Comparison of ENCODE assay signal across 22 cellular contexts in the genomic region with DNA sequence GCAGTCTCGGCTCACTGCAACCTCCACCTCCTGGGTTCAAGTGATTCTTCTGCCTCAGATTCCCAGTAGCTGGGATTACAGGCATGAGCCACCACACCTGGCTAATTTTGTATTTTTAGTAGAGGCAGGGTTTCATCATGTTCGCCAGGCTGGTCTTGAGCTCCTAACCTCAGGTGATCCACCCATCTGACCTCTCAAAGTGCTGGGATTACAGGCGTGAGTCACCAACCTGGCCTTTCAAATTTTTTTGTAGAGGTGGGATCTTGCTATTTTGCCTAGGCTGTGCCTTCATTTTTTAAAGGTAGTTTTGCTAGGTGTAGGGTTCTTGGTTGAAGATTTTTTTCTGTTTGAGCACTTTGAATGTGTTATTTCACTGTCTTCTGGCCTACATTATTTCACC.
"Had no signal": no experiment of that assay in that cellular context is flagged by ENCODE, and none has a peak within 500 bp of the region (broad histone marks: within the 10 kb centered on the region; RNA-seq: fewer than 3 reads in every experiment).

No MANE protein-coding gene starts in this region.

- H3K27me3 ChIP-seq: brain microvascular endothelial cell had no signal

- H3K27ac Mint-ChIP-seq: activated CD4-positive, alpha-beta memory T cell treated with anti-CD3 and anti-CD28 coated beads, Interleukin-2, amount 10 ng/mL, durations not matched to agents 7 days and 5 days; activated CD4-positive, alpha-beta T cell treated with anti-CD3 and anti-CD28 coated beads, Interleukin-2, amount 10 ng/mL, durations not matched to agents 7 days and 5 days; activated CD8-positive, alpha-beta memory T cell treated with anti-CD3 and anti-CD28 coated beads, Interleukin-2, amount 10 ng/mL, durations not matched to agents 7 days and 5 days; activated naive CD4-positive, alpha-beta T cell treated with anti-CD3 and anti-CD28 coated beads, Interleukin-2, amount 10 ng/mL, durations not matched to agents 7 days and 5 days; activated naive CD8-positive, alpha-beta T cell treated with anti-CD3 and anti-CD28 coated beads for 36 hours; T-helper 1 cell treated with Interleukin-12 subunit alpha and Interleukin-12 subunit beta and Interleukin-4 antibody, amounts not matched to agents 30 μg/mL and 1 μg/mL, for 36 hours had no signal

- H3K4me2 ChIP-seq: KMS-11 had no signal

- H3K9ac ChIP-seq: KMS-11 had no signal

- H3K9me3 Mint-ChIP-seq: activated CD4-positive, alpha-beta memory T cell treated with anti-CD3 and anti-CD28 coated beads, Interleukin-2, amount 10 ng/mL, durations not matched to agents 7 days and 5 days; activated naive CD8-positive, alpha-beta T cell treated with anti-CD3 and anti-CD28 coated beads for 36 hours; activated T-cell treated with anti-CD3 and anti-CD28 coated beads, Interleukin-2, amount 50 U/mL, for 4 hours; T-helper 1 cell treated with Interleukin-12 subunit alpha and Interleukin-12 subunit beta and Interleukin-4 antibody, amounts not matched to agents 30 μg/mL and 1 μg/mL, for 36 hours had no signal

- H3K27ac ChIP-seq: brain microvascular endothelial cell, KMS-11 had no signal

- ATAC-seq: activated CD8-positive, alpha-beta memory T cell treated with anti-CD3 and anti-CD28 coated beads, Interleukin-2, amount 10 ng/mL, durations not matched to agents 7 days and 5 days; activated T-cell treated with anti-CD3 and anti-CD28 coated beads, Interleukin-2, amount 50 U/mL, for 4 hours; PC-3 had no signal

- H3K27me3 Mint-ChIP-seq: activated CD4-positive, alpha-beta memory T cell treated with anti-CD3 and anti-CD28 coated beads, Interleukin-2, amount 10 ng/mL, durations not matched to agents 7 days and 5 days; activated CD4-positive, alpha-beta T cell treated with anti-CD3 and anti-CD28 coated beads, Interleukin-2, amount 10 ng/mL, durations not matched to agents 7 days and 5 days; activated CD8-positive, alpha-beta memory T cell treated with anti-CD3 and anti-CD28 coated beads, Interleukin-2, amount 10 ng/mL, durations not matched to agents 7 days and 5 days; activated naive CD4-positive, alpha-beta T cell treated with anti-CD3 and anti-CD28 coated beads, Interleukin-2, amount 10 ng/mL, durations not matched to agents 7 days and 5 days; activated naive CD8-positive, alpha-beta T cell treated with anti-CD3 and anti-CD28 coated beads for 36 hours had no signal

- H3K4me3 Mint-ChIP-seq: activated CD4-positive, alpha-beta memory T cell treated with anti-CD3 and anti-CD28 coated beads, Interleukin-2, amount 10 ng/mL, durations not matched to agents 7 days and 5 days; activated CD4-positive, alpha-beta T cell treated with anti-CD3 and anti-CD28 coated beads, Interleukin-2, amount 10 ng/mL, durations not matched to agents 7 days and 5 days; activated CD8-positive, alpha-beta memory T cell treated with anti-CD3 and anti-CD28 coated beads, Interleukin-2, amount 10 ng/mL, durations not matched to agents 7 days and 5 days; activated naive CD4-positive, alpha-beta T cell treated with anti-CD3 and anti-CD28 coated beads, Interleukin-2, amount 10 ng/mL, durations not matched to agents 7 days and 5 days; activated naive CD8-positive, alpha-beta T cell treated with anti-CD3 and anti-CD28 coated beads for 36 hours; activated T-cell treated with anti-CD3 and anti-CD28 coated beads, Interleukin-2, amount 50 U/mL, for 4 hours; T-helper 1 cell treated with Interleukin-12 subunit alpha and Interleukin-12 subunit beta and Interleukin-4 antibody, amounts not matched to agents 30 μg/mL and 1 μg/mL, for 36 hours had no signal

- DNase-seq: activated CD4-positive, alpha-beta memory T cell treated with anti-CD3 and anti-CD28 coated beads, Interleukin-2, amount 10 ng/mL, durations not matched to agents 7 days and 5 days; activated CD4-positive, alpha-beta T cell treated with anti-CD3 and anti-CD28 coated beads, Interleukin-2, amount 10 ng/mL, durations not matched to agents 7 days and 5 days; activated CD4-positive, CD25-positive, alpha-beta regulatory T cell; activated CD8-positive, alpha-beta memory T cell treated with anti-CD3 and anti-CD28 coated beads, Interleukin-2, amount 10 ng/mL, durations not matched to agents 7 days and 5 days; activated gamma-delta T cell treated with Interleukin-2 at 50 U/mL for 16 hours; activated naive CD4-positive, alpha-beta T cell treated with anti-CD3 and anti-CD28 coated beads, Interleukin-2, amount 10 ng/mL, durations not matched to agents 7 days and 5 days; activated naive CD8-positive, alpha-beta T cell treated with anti-CD3 and anti-CD28 coated beads for 36 hours; activated T-cell treated with anti-CD3 and anti-CD28 coated beads, Interleukin-2, amount 50 U/mL, for 4 hours; brain microvascular endothelial cell; caudate nucleus; MM.1S; NCI-H1105; NCI-H1436; NCI-H1694 treated with DMSO at 0.1 percent for 48 hours; NCI-H2029 treated with DMSO at 0.1 percent for 48 hours; NCI-H446; NCI-H524; PC-3; SHP77 treated with DMSO at 0.1 percent for 48 hours; T1000 had no signal
